20 cellular contexts compared by ENCODE assay signal in the genomic region with DNA sequence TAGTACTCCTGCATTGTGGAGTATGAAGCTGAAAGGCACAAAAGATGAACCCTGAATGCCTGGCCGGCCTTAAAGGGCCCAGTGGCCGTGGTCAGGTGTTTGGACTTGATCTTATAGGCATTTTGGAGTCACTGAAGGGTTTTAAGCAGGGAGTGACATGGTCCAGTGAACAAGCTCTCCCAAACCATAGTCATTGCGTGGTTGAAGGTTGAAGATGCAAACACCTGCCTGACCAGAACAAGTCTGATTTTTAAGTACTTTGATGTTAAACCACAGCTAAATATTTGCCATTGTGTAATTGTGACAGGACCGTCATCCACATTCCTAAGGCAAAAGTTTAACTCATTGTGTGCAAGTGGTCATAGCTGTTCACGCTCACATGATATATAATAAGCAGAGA. TPM values are rescaled to one million over a fixed set of nuclear protein-coding genes. Genes with fewer than 3 reads are reported as not detected.
DNase-seq lines count a peak whose midpoint lies in the region; ATAC-seq, FAIRE-seq and TF ChIP-seq lines count a peak whose summit lies in the region.
"Had no signal": no experiment of that assay in that cellular context is flagged by ENCODE, and none has a peak within 500 bp of the region (broad histone marks: within the 10 kb centered on the region; RNA-seq: fewer than 3 reads in every experiment).

No MANE protein-coding gene starts in this region.

- H3K4me1 Mint-ChIP-seq in CD8-positive, alpha-beta T cell (ENCODE audit: low read depth), result peaks cover 17% of the 10 kb centered on the region
- H3K4me1 Mint-ChIP-seq in activated naive CD8-positive, alpha-beta T cell treated with anti-CD3 and anti-CD28 coated beads for 36 hours, result peaks cover 8% of the 10 kb centered on the region

- H3K36me3 Mint-ChIP-seq in CD8-positive, alpha-beta T cell, result no peaks in the 10 kb centered on the region
- H3K36me3 Mint-ChIP-seq in activated naive CD8-positive, alpha-beta T cell treated with anti-CD3 and anti-CD28 coated beads for 36 hours, result no peaks in the 10 kb centered on the region

- DNase-seq in A549 (ENCODE audit: low read depth in 1 of 2, low spot score in 1 of 2) (peak in 1 of 2 experiments; percentile 17), DMS79 (lab: John Stamatoyannopoulos, UW) (peak; percentile 28), Panc1 (ENCODE audit: low read depth, low spot score) (no peak), kidney tubule cell (ENCODE audit: low spot score) (peak; percentile 93)
- DNase-seq in activated T-cell treated with anti-CD3 and anti-CD28 coated beads, Interleukin-2, amount 50 U/mL, for 48 hours, result no peak
- DNase-seq in CD8-positive, alpha-beta T cell, result no peak
- no peak for DNase-seq in activated naive CD8-positive, alpha-beta T cell treated with anti-CD3 and anti-CD28 coated beads for 36 hours
- DNase-seq: GF-D8, NCI-H1417 treated with DMSO at 0.1 percent for 48 hours, NCI-H2029 treated with DMSO at 0.1 percent for 48 hours, NCI-H2171 treated with DMSO at 0.1 percent for 48 hours, NCI-H446 treated with DMSO at 0.1 percent for 48 hours, SHP77, SK-N-SH had no signal

- no peak for TF ChIP-seq RAD21 in A549 (conservative IDR thresholded peaks at IDR 0.05 in 1 of 2, IDR thresholded peaks at IDR 0.05 in 1 of 2)

- WGBS in A549 (ENCODE audit: missing lambda C conversion rate), result 44% methylated on average over 5 of the region's 5 CpGs

- peak overlapping the region in 1 of 2 experiments; percentile 63; a peak in 2 of 6 replicates for H3K27ac ChIP-seq in A549
- no peak overlapping the region for H3K27ac ChIP-seq in Panc1 (ENCODE audit: low read length)
- H3K27ac ChIP-seq in CD8-positive, alpha-beta T cell (ENCODE audit: low read depth, low read length), result no peak overlapping the region

- H3K4me3 ChIP-seq in A549, result no peak overlapping the region
- no peak overlapping the region for H3K4me3 ChIP-seq in Panc1 (ENCODE audit: low read depth in 2 of 2, low read length in 2 of 2)
- no peak overlapping the region for H3K4me3 ChIP-seq in CD8-positive, alpha-beta T cell (ENCODE audit: low read depth, low read length)
- H3K4me3 ChIP-seq: GM23338, K562 had no signal

- H3K36me3 ChIP-seq in Panc1 (ENCODE audit: control insufficient read depth, insufficient read depth, low read length), result no peaks in the 10 kb centered on the region
- H3K36me3 ChIP-seq in CD8-positive, alpha-beta T cell (ENCODE audit: insufficient read depth, low read length), result no peaks in the 10 kb centered on the region

- no peak overlapping the region for H3K4me3 Mint-ChIP-seq in CD8-positive, alpha-beta T cell
- no peak overlapping the region for H3K4me3 Mint-ChIP-seq in activated naive CD8-positive, alpha-beta T cell treated with anti-CD3 and anti-CD28 coated beads for 36 hours
- H3K4me3 Mint-ChIP-seq: GM23338 had no signal

- H3K9me3 ChIP-seq in A549 (no peaks in the 10 kb centered on the region), Panc1 (ENCODE audit: control insufficient read depth, insufficient read depth, low read depth, low read length) (no peaks in the 10 kb centered on the region)
- H3K9me3 ChIP-seq in CD8-positive, alpha-beta T cell (ENCODE audit: low read length), result no peaks in the 10 kb centered on the region
- H3K9me3 ChIP-seq: SK-N-SH had no signal

- H3K4me1 ChIP-seq in A549 (peaks cover 23% of the 10 kb centered on the region), Panc1 (ENCODE audit: control insufficient read depth, insufficient read depth, low read length) (peaks cover 4% of the 10 kb centered on the region)
- H3K4me1 ChIP-seq in CD8-positive, alpha-beta T cell (ENCODE audit: insufficient read depth, low read length), result peaks cover 9% of the 10 kb centered on the region

- TF ChIP-seq CTCF in A549 (IDR thresholded peaks at IDR 0.05), result no peak
- no peak for TF ChIP-seq CTCF in Panc1 (IDR thresholded peaks at IDR 0.05)
- TF ChIP-seq CTCF in CD8-positive, alpha-beta T cell (IDR thresholded peaks at IDR 0.05), result no peak

- H3K27ac Mint-ChIP-seq in CD8-positive, alpha-beta T cell, result no peak overlapping the region
- H3K27ac Mint-ChIP-seq in activated naive CD8-positive, alpha-beta T cell treated with anti-CD3 and anti-CD28 coated beads for 36 hours, result no peak overlapping the region
- H3K27ac Mint-ChIP-seq: GM23338 had no signal

- peaks cover 31% of the 10 kb centered on the region for H3K27me3 Mint-ChIP-seq in CD8-positive, alpha-beta T cell (ENCODE audit: low read depth)
- H3K27me3 Mint-ChIP-seq in activated naive CD8-positive, alpha-beta T cell treated with anti-CD3 and anti-CD28 coated beads for 36 hours, result peaks cover 36% of the 10 kb centered on the region

- in situ Hi-C loops in Panc1 (cut with HindIII; ENCODE audit: low pct_unique_long_range_greater_than_20kb, low sequenced_read_pairs), result no loop called here

- BruUV-seq in Panc1 (replicated peaks; lab: Mats Ljungman, UMichigan), result TSS peak; percentile 51

- intact Hi-C loops in Panc1 (cut with micrococcal nuclease; ENCODE audit: unreplicated experiment), result loop anchor here (5.0 to 10.0 kb wide), 2 partner anchors 320 to 738 kb away; no protein-coding TSS in a partner anchor
- intact Hi-C loops in CD8-positive, alpha-beta T cell (cut with DNase I, micrococcal nuclease), result no loop called here

- peak overlapping the region; percentile 54 for H3K4me2 ChIP-seq in A549
- H3K4me2 ChIP-seq: GM23338, SK-N-SH had no signal

- ATAC-seq in A549 (no peak), Panc1 (no peak), HG02884 (IDR thresholded peaks at IDR 0.05; ENCODE audit: unreplicated experiment) (no peak)
- ATAC-seq in CD8-positive, alpha-beta T cell, result no peak
- ATAC-seq: GM23338, HCT116, K562 had no signal

- no peaks in the 10 kb centered on the region for H3K27me3 ChIP-seq in Panc1 (ENCODE audit: control insufficient read depth, insufficient read depth, low read length)
- no peaks in the 10 kb centered on the region for H3K27me3 ChIP-seq in CD8-positive, alpha-beta T cell (ENCODE audit: insufficient read depth, low read length)

- no peaks in the 10 kb centered on the region for H3K9me3 Mint-ChIP-seq in CD8-positive, alpha-beta T cell
- no peaks in the 10 kb centered on the region for H3K9me3 Mint-ChIP-seq in activated naive CD8-positive, alpha-beta T cell treated with anti-CD3 and anti-CD28 coated beads for 36 hours
- H3K9me3 Mint-ChIP-seq: GM23338 had no signal

- TF ChIP-seq EP300 in A549 (IDR thresholded peaks at IDR 0.05), result peak in 1 of 2 experiments; percentile 21; a peak in 1 of 5 replicates

- CTCF ChIA-PET in A549 (lab: Yijun Ruan, JAX) (interaction anchor here (1.5 to 7.3 kb wide), 2 partner anchors 405 to 736 kb away, joined by 5 to 44 read pairs; no protein-coding TSS in a partner anchor), Panc1 (lab: Charles Lee) (no interaction called here)
- CTCF ChIA-PET in CD8-positive, alpha-beta T cell (lab: Charles Lee), result no interaction called here

- POLR2A ChIA-PET in A549 (lab: Yijun Ruan, JAX), result no interaction called here
- POLR2A ChIA-PET in Panc1 (lab: Charles Lee), result interaction anchor here (0.7 kb wide), 1 partner anchor 61 kb away, joined by 4 read pairs; no protein-coding TSS in a partner anchor
- POLR2A ChIA-PET in CD8-positive, alpha-beta T cell (lab: Charles Lee), result no interaction called here

- no peak for FAIRE-seq in A549 (lab: Jason Lieb, UNC)
- FAIRE-seq: GM12891, GM18507, K562 had no signal

- TF ChIP-seq POLR2A in A549 (IDR thresholded peaks at IDR 0.05; ENCODE audit: low read length), result no peak

TF ChIP-seq in A549, 52 proteins besides CTCF, POLR2A, EP300 and RAD21:
- TF ChIP-seq RCOR1 (IDR thresholded peaks at IDR 0.05; ENCODE audit: low read depth, low read length) (no peak), RFX5 (IDR thresholded peaks at IDR 0.05) (no peak), HOXB13 (CRISPR knock-in tag; IDR thresholded peaks at IDR 0.05; ENCODE audit: low read depth) (no peak), CBX8 (IDR thresholded peaks at IDR 0.05) (no peak), POLR2AphosphoS2 (conservative IDR thresholded peaks at IDR 0.05; ENCODE audit: low read length) (no peak), SMC3 (IDR thresholded peaks at IDR 0.05) (no peak), JUN (IDR thresholded peaks at IDR 0.05) (no peak), CEBPB (IDR thresholded peaks at IDR 0.05) (peak in 1 of 2 experiments; percentile 51; a peak in 1 of 4 replicates), GATA3 (IDR thresholded peaks at IDR 0.05; ENCODE audit: borderline replicate concordance) (0 out of 2 replicates have a peak, but pooled peaks have one; percentile 37)

RNA-seq across cellular contexts. Expression of a gene that starts 3.3 kb away (rescaled TPM):
- polyA plus RNA-seq in A549 (2011; rRNA removed), result 10.8 and 12.1 TPM in 2 replicates
- polyA plus RNA-seq in A549 (2012; cell fraction: cytosol; rRNA removed), result 12.6 and 15.6 TPM in 2 replicates
- polyA plus RNA-seq in A549 (2012; cell fraction: nucleus; rRNA removed), result 16.9 and 17.2 TPM in 2 replicates
- 7.6 to 10.5 TPM (median 8.3 TPM) in 3 replicates for polyA plus RNA-seq in A549 (2017; fragmentation: RNase III; extraction: RNeasy Plus Mini Kit Qiagen cat#74134 plus additional on column Dnase treatment)
- 10.7 and 11.3 TPM in 2 replicates for polyA minus RNA-seq in A549 (2011; rRNA and poly(A)+ RNA removed)
- 11.6 TPM for total RNA-seq in Panc1 (2021; ENCODE audit: unreplicated experiment)
- polyA plus RNA-seq in Panc1 (2012; ENCODE audit: insufficient read length), result 13.7 TPM
- total RNA-seq in CD8-positive, alpha-beta T cell, result not detected
- not detected for total RNA-seq in activated naive CD8-positive, alpha-beta T cell treated with anti-CD3 and anti-CD28 coated beads for 36 hours

RNA-seq across cellular contexts. Expression of a gene that starts 35.3 kb away (rescaled TPM):
- polyA plus RNA-seq in A549 (2011; rRNA removed) (not detected in 2 replicates), A549 (2017; fragmentation: RNase III; extraction: RNeasy Plus Mini Kit Qiagen cat#74134 plus additional on column Dnase treatment) (not detected in 3 replicates)
- polyA plus RNA-seq in A549 (2012; cell fraction: cytosol; rRNA removed), result not detected in 2 replicates
- polyA plus RNA-seq in A549 (2012; cell fraction: nucleus; rRNA removed), result not detected in 2 replicates
- not detected in 2 replicates for polyA minus RNA-seq in A549 (2011; rRNA and poly(A)+ RNA removed)
- total RNA-seq in Panc1 (2021; ENCODE audit: unreplicated experiment), result not detected
- polyA plus RNA-seq in Panc1 (2012; ENCODE audit: insufficient read length), result not detected
- total RNA-seq in CD8-positive, alpha-beta T cell, result not detected
- total RNA-seq in activated naive CD8-positive, alpha-beta T cell treated with anti-CD3 and anti-CD28 coated beads for 36 hours, result not detected
- total RNA-seq: K562 had no signal
- polyA plus RNA-seq: K562 had no signal

Comparison
In these comparisons a context has a peak if more than half of its experiments do, and no peak if none do; other contexts are left out.
1. DNase-seq: peak in DMS79 (single experiment) and kidney tubule cell (single experiment); none in Panc1 (single experiment), activated T-cell treated with anti-CD3 and anti-CD28 coated beads, Interleukin-2, amount 50 U/mL, for 48 hours (0 of 2), CD8-positive, alpha-beta T cell (0 of 7) and activated naive CD8-positive, alpha-beta T cell treated with anti-CD3 and anti-CD28 coated beads for 36 hours (single experiment).
2. RNA of a gene that starts 3.3 kb away (total RNA-seq): 11.6 TPM in Panc1 (single experiment); not detected in activated naive CD8-positive, alpha-beta T cell treated with anti-CD3 and anti-CD28 coated beads for 36 hours and not detected in CD8-positive, alpha-beta T cell; every median in the first group is over 10 times any median in the second.